8 cellular contexts compared by ENCODE assay signal in genomic region chr18:29821544-29821943, GRCh38.
"Had no signal": no experiment of that assay in that cellular context is flagged by ENCODE, and none has a peak within 500 bp of the region (broad histone marks: within the 10 kb centered on the region; RNA-seq: fewer than 3 reads in every experiment).

No MANE protein-coding gene starts in this region.

- FAIRE-seq: G401.6, GM12878, GM12891, GM12892, GM18507, GM19239 had no signal

- H3K4me3 ChIP-seq: GM12878 had no signal

- ATAC-seq: GM12878 had no signal

- DNase-seq: GDM1, GF-D8 had no signal
